Comparison of ENCODE assay signal across 1 cellular context in the genomic region with DNA sequence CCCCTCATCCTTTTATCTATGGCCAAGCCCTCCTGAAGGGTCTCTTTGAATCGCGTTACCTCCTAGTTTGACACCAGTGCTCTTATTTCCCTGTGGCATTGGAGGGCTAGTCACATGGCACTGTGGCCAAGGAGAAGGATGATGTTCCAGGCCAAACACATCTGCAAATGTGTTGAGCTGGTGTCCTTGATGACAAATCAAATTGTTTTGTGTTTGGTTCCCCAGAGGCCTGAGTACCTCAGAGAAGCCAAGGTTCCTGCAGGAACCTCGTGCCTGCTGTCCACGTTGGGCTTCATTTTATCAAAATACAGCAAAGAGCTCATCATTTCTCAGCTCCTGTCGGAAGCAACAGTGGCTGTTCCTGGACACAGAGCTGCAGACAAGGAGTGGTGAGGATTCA.
TF ChIP-seq lines count a peak whose summit lies in the region.

No MANE protein-coding gene starts in this region.

TF ChIP-seq in K562, 482 proteins besides CTCF, POLR2A, EP300 and RAD21:
- TF ChIP-seq, protein P1, sequence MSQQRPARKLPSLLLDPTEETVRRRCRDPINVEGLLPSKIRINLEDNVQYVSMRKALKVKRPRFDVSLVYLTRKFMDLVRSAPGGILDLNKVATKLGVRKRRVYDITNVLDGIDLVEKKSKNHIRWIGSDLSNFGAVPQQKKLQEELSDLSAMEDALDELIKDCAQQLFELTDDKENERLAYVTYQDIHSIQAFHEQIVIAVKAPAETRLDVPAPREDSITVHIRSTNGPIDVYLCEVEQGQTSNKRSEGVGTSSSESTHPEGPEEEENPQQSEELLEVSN (IDR thresholded peaks at IDR 0.05; ENCODE audit: borderline replicate concordance in 1 of 2, extremely low read depth in 1 of 2, insufficient read depth in 1 of 2, insufficient read length in 1 of 2, low read depth in 1 of 2, low read length in 1 of 2, poor library complexity in 1 of 2, severe bottlenecking in 1 of 2): peak in 1 of 2 experiments; percentile 15
- peak; percentile 60; the same call in 1 of the 2 replicates for TF ChIP-seq ZNF592 (IDR thresholded peaks at IDR 0.05)
- TF ChIP-seq L3MBTL2 (IDR thresholded peaks at IDR 0.05): peak; percentile 45
- TF ChIP-seq ZFX (CRISPR knock-in tag; IDR thresholded peaks at IDR 0.05): peak; percentile 50
- TF ChIP-seq, protein P2, sequence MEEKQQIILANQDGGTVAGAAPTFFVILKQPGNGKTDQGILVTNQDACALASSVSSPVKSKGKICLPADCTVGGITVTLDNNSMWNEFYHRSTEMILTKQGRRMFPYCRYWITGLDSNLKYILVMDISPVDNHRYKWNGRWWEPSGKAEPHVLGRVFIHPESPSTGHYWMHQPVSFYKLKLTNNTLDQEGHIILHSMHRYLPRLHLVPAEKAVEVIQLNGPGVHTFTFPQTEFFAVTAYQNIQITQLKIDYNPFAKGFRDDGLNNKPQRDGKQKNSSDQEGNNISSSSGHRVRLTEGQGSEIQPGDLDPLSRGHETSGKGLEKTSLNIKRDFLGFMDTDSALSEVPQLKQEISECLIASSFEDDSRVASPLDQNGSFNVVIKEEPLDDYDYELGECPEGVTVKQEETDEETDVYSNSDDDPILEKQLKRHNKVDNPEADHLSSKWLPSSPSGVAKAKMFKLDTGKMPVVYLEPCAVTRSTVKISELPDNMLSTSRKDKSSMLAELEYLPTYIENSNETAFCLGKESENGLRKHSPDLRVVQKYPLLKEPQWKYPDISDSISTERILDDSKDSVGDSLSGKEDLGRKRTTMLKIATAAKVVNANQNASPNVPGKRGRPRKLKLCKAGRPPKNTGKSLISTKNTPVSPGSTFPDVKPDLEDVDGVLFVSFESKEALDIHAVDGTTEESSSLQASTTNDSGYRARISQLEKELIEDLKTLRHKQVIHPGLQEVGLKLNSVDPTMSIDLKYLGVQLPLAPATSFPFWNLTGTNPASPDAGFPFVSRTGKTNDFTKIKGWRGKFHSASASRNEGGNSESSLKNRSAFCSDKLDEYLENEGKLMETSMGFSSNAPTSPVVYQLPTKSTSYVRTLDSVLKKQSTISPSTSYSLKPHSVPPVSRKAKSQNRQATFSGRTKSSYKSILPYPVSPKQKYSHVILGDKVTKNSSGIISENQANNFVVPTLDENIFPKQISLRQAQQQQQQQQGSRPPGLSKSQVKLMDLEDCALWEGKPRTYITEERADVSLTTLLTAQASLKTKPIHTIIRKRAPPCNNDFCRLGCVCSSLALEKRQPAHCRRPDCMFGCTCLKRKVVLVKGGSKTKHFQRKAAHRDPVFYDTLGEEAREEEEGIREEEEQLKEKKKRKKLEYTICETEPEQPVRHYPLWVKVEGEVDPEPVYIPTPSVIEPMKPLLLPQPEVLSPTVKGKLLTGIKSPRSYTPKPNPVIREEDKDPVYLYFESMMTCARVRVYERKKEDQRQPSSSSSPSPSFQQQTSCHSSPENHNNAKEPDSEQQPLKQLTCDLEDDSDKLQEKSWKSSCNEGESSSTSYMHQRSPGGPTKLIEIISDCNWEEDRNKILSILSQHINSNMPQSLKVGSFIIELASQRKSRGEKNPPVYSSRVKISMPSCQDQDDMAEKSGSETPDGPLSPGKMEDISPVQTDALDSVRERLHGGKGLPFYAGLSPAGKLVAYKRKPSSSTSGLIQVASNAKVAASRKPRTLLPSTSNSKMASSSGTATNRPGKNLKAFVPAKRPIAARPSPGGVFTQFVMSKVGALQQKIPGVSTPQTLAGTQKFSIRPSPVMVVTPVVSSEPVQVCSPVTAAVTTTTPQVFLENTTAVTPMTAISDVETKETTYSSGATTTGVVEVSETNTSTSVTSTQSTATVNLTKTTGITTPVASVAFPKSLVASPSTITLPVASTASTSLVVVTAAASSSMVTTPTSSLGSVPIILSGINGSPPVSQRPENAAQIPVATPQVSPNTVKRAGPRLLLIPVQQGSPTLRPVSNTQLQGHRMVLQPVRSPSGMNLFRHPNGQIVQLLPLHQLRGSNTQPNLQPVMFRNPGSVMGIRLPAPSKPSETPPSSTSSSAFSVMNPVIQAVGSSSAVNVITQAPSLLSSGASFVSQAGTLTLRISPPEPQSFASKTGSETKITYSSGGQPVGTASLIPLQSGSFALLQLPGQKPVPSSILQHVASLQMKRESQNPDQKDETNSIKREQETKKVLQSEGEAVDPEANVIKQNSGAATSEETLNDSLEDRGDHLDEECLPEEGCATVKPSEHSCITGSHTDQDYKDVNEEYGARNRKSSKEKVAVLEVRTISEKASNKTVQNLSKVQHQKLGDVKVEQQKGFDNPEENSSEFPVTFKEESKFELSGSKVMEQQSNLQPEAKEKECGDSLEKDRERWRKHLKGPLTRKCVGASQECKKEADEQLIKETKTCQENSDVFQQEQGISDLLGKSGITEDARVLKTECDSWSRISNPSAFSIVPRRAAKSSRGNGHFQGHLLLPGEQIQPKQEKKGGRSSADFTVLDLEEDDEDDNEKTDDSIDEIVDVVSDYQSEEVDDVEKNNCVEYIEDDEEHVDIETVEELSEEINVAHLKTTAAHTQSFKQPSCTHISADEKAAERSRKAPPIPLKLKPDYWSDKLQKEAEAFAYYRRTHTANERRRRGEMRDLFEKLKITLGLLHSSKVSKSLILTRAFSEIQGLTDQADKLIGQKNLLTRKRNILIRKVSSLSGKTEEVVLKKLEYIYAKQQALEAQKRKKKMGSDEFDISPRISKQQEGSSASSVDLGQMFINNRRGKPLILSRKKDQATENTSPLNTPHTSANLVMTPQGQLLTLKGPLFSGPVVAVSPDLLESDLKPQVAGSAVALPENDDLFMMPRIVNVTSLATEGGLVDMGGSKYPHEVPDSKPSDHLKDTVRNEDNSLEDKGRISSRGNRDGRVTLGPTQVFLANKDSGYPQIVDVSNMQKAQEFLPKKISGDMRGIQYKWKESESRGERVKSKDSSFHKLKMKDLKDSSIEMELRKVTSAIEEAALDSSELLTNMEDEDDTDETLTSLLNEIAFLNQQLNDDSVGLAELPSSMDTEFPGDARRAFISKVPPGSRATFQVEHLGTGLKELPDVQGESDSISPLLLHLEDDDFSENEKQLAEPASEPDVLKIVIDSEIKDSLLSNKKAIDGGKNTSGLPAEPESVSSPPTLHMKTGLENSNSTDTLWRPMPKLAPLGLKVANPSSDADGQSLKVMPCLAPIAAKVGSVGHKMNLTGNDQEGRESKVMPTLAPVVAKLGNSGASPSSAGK (IDR thresholded peaks at IDR 0.05): peak; percentile 48
- no peak for TF ChIP-seq PRDM10 (IDR thresholded peaks at IDR 0.05; ENCODE audit: partially characterized antibody)
- TF ChIP-seq HIVEP1 (CRISPR knock-in tag; IDR thresholded peaks at IDR 0.05): no peak
